14 cellular contexts compared by ENCODE assay signal in the genomic region with DNA sequence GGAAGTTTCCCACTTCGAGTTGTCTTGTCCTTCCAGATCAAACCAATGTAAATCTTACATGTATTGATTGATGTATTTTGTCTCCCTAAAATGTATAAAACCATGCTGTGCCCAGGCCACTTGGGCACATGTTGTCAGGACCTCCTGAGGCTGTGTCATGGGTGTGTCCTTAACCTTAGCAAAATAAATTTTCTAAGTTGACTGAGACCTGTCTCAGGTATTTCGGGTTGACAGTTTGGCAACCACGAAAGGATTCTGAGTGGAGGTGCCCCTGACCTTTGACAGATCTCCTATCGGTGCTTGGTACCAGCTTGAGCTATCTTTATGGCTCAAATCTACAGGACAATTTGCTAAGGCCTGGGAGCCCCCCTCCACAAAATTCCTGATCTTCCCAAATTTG. TPM values are rescaled to one million over a fixed set of nuclear protein-coding genes. Genes with fewer than 3 reads are reported as not detected.
DNase-seq lines count a peak whose midpoint lies in the region; ATAC-seq and TF ChIP-seq lines count a peak whose summit lies in the region.
"Had no signal": no experiment of that assay in that cellular context is flagged by ENCODE, and none has a peak within 500 bp of the region (broad histone marks: within the 10 kb centered on the region; RNA-seq: fewer than 3 reads in every experiment).

No MANE protein-coding gene starts in this region.

- WGBS in adipose tissue, 3 donors, result 81 to 90% (median 88%) methylated on average over 4 of the region's 4 CpGs

- peak overlapping the region; percentile 40 for H2AFZ ChIP-seq in neural progenitor cell (replicated peaks)

- H3K9ac ChIP-seq in neural progenitor cell, result no peak overlapping the region

- H3K27me3 Mint-ChIP-seq in T-helper 2 cell treated with Interferon-gamma antibody and Interleukin-4, amounts not matched to agents 5 μg/mL and 100 μg/mL, for 36 hours (ENCODE audit: low read depth), result peaks cover 7% of the 10 kb centered on the region
- H3K27me3 Mint-ChIP-seq in HFFc6 (ENCODE audit: insufficient read depth) (peaks cover 2% of the 10 kb centered on the region; the same call in 1 of the 2 replicates), neural progenitor cell (ENCODE audit: insufficient read depth, low read depth) (no peaks in the 10 kb centered on the region)

- H3K27me3 ChIP-seq in neural progenitor cell, result no peaks in the 10 kb centered on the region
- H3K27me3 ChIP-seq: right lobe of liver had no signal

- H3K4me3 ChIP-seq in neural progenitor cell, result no peak overlapping the region

- H3K79me2 ChIP-seq in neural progenitor cell (ENCODE audit: low read depth), result peaks cover 31% of the 10 kb centered on the region

- peaks cover 8% of the 10 kb centered on the region for H3K4me1 ChIP-seq in neural progenitor cell

- TF ChIP-seq CTCF in HFFc6 (IDR thresholded peaks at IDR 0.05) (no peak), neural progenitor cell (IDR thresholded peaks at IDR 0.05) (no peak)

- H3K36me3 Mint-ChIP-seq in T-helper 2 cell treated with Interferon-gamma antibody and Interleukin-4, amounts not matched to agents 5 μg/mL and 100 μg/mL, for 36 hours (ENCODE audit: low read depth), result peaks cover 1% of the 10 kb centered on the region
- H3K36me3 Mint-ChIP-seq in HFFc6 (ENCODE audit: low read depth) (no peaks in the 10 kb centered on the region), neural progenitor cell (no peaks in the 10 kb centered on the region)

- ATAC-seq in GM21723 (IDR thresholded peaks at IDR 0.05; ENCODE audit: unreplicated experiment), result no peak
- ATAC-seq: right lobe of liver had no signal

- no peaks in the 10 kb centered on the region for H3K9me3 ChIP-seq in neural progenitor cell (ENCODE audit: low read depth)
- H3K9me3 ChIP-seq: right lobe of liver had no signal

- H3K9me3 Mint-ChIP-seq in T-helper 2 cell treated with Interferon-gamma antibody and Interleukin-4, amounts not matched to agents 5 μg/mL and 100 μg/mL, for 36 hours, result no peaks in the 10 kb centered on the region
- H3K9me3 Mint-ChIP-seq in HFFc6 (no peaks in the 10 kb centered on the region), neural progenitor cell (no peaks in the 10 kb centered on the region)

- no peak overlapping the region for H3K4me2 ChIP-seq in neural progenitor cell

- peaks cover 17% of the 10 kb centered on the region for H3F3A ChIP-seq in neural progenitor cell (ENCODE audit: low read depth)

- no peaks in the 10 kb centered on the region for H3K36me3 ChIP-seq in neural progenitor cell
- H3K36me3 ChIP-seq: right lobe of liver had no signal

- peak overlapping the region; percentile 58 for H3K4me3 Mint-ChIP-seq in T-helper 2 cell treated with Interferon-gamma antibody and Interleukin-4, amounts not matched to agents 5 μg/mL and 100 μg/mL, for 36 hours
- H3K4me3 Mint-ChIP-seq in HFFc6 (peak overlapping the region; percentile 32), neural progenitor cell (peak overlapping the region; percentile 79)

- peaks cover 4% of the 10 kb centered on the region for H4K20me1 ChIP-seq in neural progenitor cell (ENCODE audit: low read depth)

- H3K4me1 Mint-ChIP-seq in T-helper 2 cell treated with Interferon-gamma antibody and Interleukin-4, amounts not matched to agents 5 μg/mL and 100 μg/mL, for 36 hours (ENCODE audit: low read depth), result peaks cover 22% of the 10 kb centered on the region
- peaks cover 20% of the 10 kb centered on the region for H3K4me1 Mint-ChIP-seq in HFFc6 (ENCODE audit: low read depth)
- peaks cover 17% of the 10 kb centered on the region for H3K4me1 Mint-ChIP-seq in neural progenitor cell

- H3K27ac Mint-ChIP-seq in T-helper 2 cell treated with Interferon-gamma antibody and Interleukin-4, amounts not matched to agents 5 μg/mL and 100 μg/mL, for 36 hours, result peak overlapping the region; percentile 43
- H3K27ac Mint-ChIP-seq in HFFc6 (peak overlapping the region; percentile 93), neural progenitor cell (no peak overlapping the region)

- H3K27ac ChIP-seq in adipose tissue (ENCODE audit: low read depth, low read length) (peak overlapping the region; percentile 22), neural progenitor cell (no peak overlapping the region)

- DNase-seq in T-helper 2 cell treated with Interferon-gamma antibody and Interleukin-4, amounts not matched to agents 5 μg/mL and 100 μg/mL, for 36 hours (ENCODE audit: low spot score), result no peak
- DNase-seq in T-helper 2 cell (no peak), HFFc6 (no peak), neural progenitor cell (ENCODE audit: low spot score) (no peak), cortex of kidney (lab: John Stamatoyannopoulos, UW) (no peak), NCI-H226 (no peak)
- DNase-seq: GF-D8; hippocampal formation; NCI-H2171 treated with DMSO at 0.1 percent for 48 hours; right lobe of liver; SIG-M5; stimulated activated CD4-positive, alpha-beta T cell treated with anti-CD3 and anti-CD28 coated beads, Interleukin-2, amount 100 ng/mL, for 48 hours had no signal

RNA-seq across cellular contexts. Expression of a gene that starts 1.7 kb away (rescaled TPM):
- 10 to 100 TPM; 11.0 to 21.3 (median 20.5) TPM for total RNA-seq in HFFc6 (2021; fragmentation: NEBNext Ultra II Directional; extraction: Animal tissue kit (Norgen Biotek cat#: 25700))
- polyA plus RNA-seq in adipose tissue, result 1 to 10 TPM in 1 of 3 donors, under 1 TPM in 2; 0.74 to 2.6 (median 0.90) TPM
- 10.3 and 18.7 TPM in 2 replicates for total RNA-seq in neural progenitor cell (ENCODE audit: low replicate concordance)

RNA-seq across cellular contexts. Expression of a gene that starts 42.0 kb away (rescaled TPM):
- total RNA-seq in HFFc6 (2021; fragmentation: NEBNext Ultra II Directional; extraction: Animal tissue kit (Norgen Biotek cat#: 25700)), result 10 to 100 TPM; 31.5 to 39.1 (median 35.1) TPM
- 10 to 100 TPM; 17.1 to 70.8 (median 37.3) TPM for polyA plus RNA-seq in adipose tissue
- total RNA-seq in neural progenitor cell (ENCODE audit: low replicate concordance), result 35.0 and 54.9 TPM in 2 replicates
